Comparison of ENCODE assay signal across 1 cellular context in the genomic region with DNA sequence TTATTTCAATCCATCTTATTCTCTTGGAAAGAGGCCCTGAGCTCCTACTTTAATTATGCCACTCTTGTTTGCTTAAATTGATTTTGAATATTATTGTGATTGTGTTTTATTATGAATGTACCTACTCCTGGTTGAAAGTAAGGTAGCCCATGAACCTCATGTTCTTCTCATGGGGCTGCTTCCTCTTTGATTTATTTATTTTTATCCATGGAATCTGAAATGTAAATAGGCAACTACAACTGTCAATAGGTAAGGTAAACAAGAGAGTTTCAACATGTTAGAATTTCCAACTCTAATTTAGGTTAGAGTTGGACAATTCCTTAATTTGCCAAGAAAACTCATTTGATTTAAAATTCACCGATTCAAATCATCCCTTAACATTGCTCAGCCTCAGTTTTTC.
TF ChIP-seq lines count a peak whose summit lies in the region.

No MANE protein-coding gene starts in this region.

TF ChIP-seq in HepG2, 621 proteins besides CTCF, POLR2A, EP300 and RAD21:
- no peak for TF ChIP-seq ZNF773 (CRISPR knock-in tag; IDR thresholded peaks at IDR 0.05; ENCODE audit: borderline replicate concordance)
- TF ChIP-seq, protein P1, sequence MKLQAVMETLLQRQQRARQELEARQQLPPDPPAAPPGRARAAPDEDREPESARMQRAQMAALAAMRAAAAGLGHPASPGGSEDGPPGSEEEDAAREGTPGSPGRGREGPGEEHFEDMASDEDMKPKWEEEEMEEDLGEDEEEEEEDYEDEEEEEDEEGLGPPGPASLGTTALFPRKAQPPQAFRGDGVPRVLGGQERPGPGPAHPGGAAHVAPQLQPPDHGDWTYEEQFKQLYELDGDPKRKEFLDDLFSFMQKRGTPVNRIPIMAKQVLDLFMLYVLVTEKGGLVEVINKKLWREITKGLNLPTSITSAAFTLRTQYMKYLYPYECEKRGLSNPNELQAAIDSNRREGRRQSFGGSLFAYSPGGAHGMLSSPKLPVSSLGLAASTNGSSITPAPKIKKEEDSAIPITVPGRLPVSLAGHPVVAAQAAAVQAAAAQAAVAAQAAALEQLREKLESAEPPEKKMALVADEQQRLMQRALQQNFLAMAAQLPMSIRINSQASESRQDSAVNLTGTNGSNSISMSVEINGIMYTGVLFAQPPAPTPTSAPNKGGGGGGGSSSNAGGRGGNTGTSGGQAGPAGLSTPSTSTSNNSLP (IDR thresholded peaks at IDR 0.05; ENCODE audit: low read depth, low read length) = peak; percentile 61; the same call in 1 of the 2 replicates
- TF ChIP-seq FOXP1 (IDR thresholded peaks at IDR 0.05) = no peak
- peak; percentile 64 for TF ChIP-seq FOXP1 (CRISPR knock-in tag; IDR thresholded peaks at IDR 0.05)
- TF ChIP-seq, protein P2, sequence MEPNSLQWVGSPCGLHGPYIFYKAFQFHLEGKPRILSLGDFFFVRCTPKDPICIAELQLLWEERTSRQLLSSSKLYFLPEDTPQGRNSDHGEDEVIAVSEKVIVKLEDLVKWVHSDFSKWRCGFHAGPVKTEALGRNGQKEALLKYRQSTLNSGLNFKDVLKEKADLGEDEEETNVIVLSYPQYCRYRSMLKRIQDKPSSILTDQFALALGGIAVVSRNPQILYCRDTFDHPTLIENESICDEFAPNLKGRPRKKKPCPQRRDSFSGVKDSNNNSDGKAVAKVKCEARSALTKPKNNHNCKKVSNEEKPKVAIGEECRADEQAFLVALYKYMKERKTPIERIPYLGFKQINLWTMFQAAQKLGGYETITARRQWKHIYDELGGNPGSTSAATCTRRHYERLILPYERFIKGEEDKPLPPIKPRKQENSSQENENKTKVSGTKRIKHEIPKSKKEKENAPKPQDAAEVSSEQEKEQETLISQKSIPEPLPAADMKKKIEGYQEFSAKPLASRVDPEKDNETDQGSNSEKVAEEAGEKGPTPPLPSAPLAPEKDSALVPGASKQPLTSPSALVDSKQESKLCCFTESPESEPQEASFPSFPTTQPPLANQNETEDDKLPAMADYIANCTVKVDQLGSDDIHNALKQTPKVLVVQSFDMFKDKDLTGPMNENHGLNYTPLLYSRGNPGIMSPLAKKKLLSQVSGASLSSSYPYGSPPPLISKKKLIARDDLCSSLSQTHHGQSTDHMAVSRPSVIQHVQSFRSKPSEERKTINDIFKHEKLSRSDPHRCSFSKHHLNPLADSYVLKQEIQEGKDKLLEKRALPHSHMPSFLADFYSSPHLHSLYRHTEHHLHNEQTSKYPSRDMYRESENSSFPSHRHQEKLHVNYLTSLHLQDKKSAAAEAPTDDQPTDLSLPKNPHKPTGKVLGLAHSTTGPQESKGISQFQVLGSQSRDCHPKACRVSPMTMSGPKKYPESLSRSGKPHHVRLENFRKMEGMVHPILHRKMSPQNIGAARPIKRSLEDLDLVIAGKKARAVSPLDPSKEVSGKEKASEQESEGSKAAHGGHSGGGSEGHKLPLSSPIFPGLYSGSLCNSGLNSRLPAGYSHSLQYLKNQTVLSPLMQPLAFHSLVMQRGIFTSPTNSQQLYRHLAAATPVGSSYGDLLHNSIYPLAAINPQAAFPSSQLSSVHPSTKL (CRISPR knock-in tag; IDR thresholded peaks at IDR 0.05) = peak; percentile 45; the same call in 1 of the 2 replicates
- TF ChIP-seq FOXA3 (CRISPR knock-in tag; IDR thresholded peaks at IDR 0.05) = peak; percentile 92
- no peak for TF ChIP-seq UBTF (CRISPR knock-in tag; IDR thresholded peaks at IDR 0.05)
- TF ChIP-seq, protein P3, sequence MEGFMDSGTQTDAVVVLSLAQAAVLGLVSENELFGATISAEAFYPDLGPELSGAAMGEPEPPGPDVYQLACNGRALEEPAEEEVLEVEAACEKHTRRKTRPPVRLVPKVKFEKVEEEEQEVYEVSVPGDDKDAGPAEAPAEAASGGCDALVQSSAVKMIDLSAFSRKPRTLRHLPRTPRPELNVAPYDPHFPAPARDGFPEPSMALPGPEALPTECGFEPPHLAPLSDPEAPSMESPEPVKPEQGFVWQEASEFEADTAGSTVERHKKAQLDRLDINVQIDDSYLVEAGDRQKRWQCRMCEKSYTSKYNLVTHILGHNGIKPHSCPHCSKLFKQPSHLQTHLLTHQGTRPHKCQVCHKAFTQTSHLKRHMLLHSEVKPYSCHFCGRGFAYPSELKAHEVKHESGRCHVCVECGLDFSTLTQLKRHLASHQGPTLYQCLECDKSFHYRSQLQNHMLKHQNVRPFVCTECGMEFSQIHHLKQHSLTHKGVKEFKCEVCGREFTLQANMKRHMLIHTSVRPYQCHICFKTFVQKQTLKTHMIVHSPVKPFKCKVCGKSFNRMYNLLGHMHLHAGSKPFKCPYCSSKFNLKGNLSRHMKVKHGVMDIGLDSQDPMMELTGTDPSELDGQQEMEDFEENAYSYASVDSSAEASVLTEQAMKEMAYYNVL (CRISPR knock-in tag; IDR thresholded peaks at IDR 0.05; ENCODE audit: borderline replicate concordance) = no peak
- TF ChIP-seq GATAD2A (CRISPR knock-in tag; IDR thresholded peaks at IDR 0.05) = peak; percentile 44; the same call in 1 of the 2 replicates
- TF ChIP-seq MIXL1 (CRISPR knock-in tag; IDR thresholded peaks at IDR 0.05) = peak; percentile 34; the same call in 1 of the 2 replicates
- TF ChIP-seq, protein P4, sequence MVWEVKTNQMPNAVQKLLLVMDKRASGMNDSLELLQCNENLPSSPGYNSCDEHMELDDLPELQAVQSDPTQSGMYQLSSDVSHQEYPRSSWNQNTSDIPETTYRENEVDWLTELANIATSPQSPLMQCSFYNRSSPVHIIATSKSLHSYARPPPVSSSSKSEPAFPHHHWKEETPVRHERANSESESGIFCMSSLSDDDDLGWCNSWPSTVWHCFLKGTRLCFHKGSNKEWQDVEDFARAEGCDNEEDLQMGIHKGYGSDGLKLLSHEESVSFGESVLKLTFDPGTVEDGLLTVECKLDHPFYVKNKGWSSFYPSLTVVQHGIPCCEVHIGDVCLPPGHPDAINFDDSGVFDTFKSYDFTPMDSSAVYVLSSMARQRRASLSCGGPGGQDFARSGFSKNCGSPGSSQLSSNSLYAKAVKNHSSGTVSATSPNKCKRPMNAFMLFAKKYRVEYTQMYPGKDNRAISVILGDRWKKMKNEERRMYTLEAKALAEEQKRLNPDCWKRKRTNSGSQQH (CRISPR knock-in tag; IDR thresholded peaks at IDR 0.05; ENCODE audit: low read depth) = no peak
- TF ChIP-seq SKIL (CRISPR knock-in tag; IDR thresholded peaks at IDR 0.05; ENCODE audit: borderline replicate concordance) = no peak
- TF ChIP-seq, protein P5, sequence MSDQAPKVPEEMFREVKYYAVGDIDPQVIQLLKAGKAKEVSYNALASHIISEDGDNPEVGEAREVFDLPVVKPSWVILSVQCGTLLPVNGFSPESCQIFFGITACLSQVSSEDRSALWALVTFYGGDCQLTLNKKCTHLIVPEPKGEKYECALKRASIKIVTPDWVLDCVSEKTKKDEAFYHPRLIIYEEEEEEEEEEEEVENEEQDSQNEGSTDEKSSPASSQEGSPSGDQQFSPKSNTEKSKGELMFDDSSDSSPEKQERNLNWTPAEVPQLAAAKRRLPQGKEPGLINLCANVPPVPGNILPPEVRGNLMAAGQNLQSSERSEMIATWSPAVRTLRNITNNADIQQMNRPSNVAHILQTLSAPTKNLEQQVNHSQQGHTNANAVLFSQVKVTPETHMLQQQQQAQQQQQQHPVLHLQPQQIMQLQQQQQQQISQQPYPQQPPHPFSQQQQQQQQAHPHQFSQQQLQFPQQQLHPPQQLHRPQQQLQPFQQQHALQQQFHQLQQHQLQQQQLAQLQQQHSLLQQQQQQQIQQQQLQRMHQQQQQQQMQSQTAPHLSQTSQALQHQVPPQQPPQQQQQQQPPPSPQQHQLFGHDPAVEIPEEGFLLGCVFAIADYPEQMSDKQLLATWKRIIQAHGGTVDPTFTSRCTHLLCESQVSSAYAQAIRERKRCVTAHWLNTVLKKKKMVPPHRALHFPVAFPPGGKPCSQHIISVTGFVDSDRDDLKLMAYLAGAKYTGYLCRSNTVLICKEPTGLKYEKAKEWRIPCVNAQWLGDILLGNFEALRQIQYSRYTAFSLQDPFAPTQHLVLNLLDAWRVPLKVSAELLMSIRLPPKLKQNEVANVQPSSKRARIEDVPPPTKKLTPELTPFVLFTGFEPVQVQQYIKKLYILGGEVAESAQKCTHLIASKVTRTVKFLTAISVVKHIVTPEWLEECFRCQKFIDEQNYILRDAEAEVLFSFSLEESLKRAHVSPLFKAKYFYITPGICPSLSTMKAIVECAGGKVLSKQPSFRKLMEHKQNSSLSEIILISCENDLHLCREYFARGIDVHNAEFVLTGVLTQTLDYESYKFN (CRISPR knock-in tag; conservative IDR thresholded peaks at IDR 0.05) = peak; percentile 49; the same call in 1 of the 2 replicates
- no peak for TF ChIP-seq ZBED4 (CRISPR knock-in tag; IDR thresholded peaks at IDR 0.05; ENCODE audit: borderline replicate concordance)
- TF ChIP-seq FOXA1 (IDR thresholded peaks at IDR 0.05) = peak; percentile 88
- peak; percentile 59 for TF ChIP-seq FOXA1 (CRISPR knock-in tag; IDR thresholded peaks at IDR 0.05)
- TF ChIP-seq SAP130 (CRISPR knock-in tag; IDR thresholded peaks at IDR 0.05; ENCODE audit: low read depth) = peak; percentile 42; the same call in 1 of the 2 replicates
- no peak for TF ChIP-seq THYN1 (CRISPR knock-in tag; IDR thresholded peaks at IDR 0.05; ENCODE audit: borderline replicate concordance, low read depth)
- TF ChIP-seq ZBTB7B (CRISPR knock-in tag; IDR thresholded peaks at IDR 0.05) = no peak
- TF ChIP-seq PRDM4 (CRISPR knock-in tag; IDR thresholded peaks at IDR 0.05; ENCODE audit: borderline replicate concordance) = no peak
- TF ChIP-seq ELF3 (CRISPR knock-in tag; IDR thresholded peaks at IDR 0.05) = 0 out of 2 replicates have a peak, but pooled peaks have one; percentile 18
